ENCODE assay signal across 16 cellular contexts in the genomic region with DNA sequence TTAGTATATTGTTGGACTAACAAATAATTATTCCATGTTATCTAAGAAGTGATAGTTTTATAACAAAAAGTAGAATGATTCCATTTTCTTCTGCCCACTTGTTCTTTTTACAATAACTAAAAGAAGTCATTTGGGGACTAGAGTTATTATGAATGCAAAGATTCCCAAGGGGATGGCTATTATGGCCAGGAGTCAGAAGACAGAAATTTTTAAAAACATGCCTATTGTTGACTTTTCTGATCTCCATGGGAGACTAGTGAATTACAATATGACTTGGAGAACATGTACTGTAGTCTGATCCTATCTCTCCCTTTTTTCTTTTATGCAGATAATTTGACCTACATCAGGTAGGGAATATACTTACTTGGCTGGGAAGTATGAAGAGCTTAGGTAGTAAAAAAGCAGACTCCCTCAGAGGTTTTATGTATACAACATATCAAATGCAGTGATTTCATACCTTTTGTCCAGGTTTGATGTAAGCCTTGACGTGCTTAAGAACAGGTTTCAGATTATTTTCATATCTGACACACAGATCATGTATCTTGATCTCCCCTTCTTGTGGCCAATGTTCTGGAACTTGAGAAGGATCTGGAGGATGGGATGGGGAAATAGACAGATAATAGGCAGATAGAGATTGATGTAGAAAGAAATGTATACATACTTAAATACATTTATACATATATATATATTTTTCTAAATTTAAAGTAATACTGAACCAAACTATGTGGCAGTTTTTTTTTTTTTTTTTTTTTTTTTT. TPM values are rescaled to one million over a fixed set of nuclear protein-coding genes. Genes with fewer than 3 reads are reported as not detected.
"Had no signal": no experiment of that assay in that cellular context is flagged by ENCODE, and none has a peak within 500 bp of the region (broad histone marks: within the 10 kb centered on the region; RNA-seq: fewer than 3 reads in every experiment).

No MANE protein-coding gene starts in this region.

- DNase-seq: activated CD4-positive, alpha-beta T cell treated with anti-CD3 and anti-CD28 coated beads, Interleukin-2, amount 50 U/mL, for 1 hour; activated CD4-positive, CD25-positive, alpha-beta regulatory T cell; activated naive CD4-positive, alpha-beta T cell treated with anti-CD3 and anti-CD28 coated beads, Interleukin-2, amount 10 ng/mL, durations not matched to agents 7 days and 5 days; cerebellar nuclear complex; esophagus squamous epithelium; immature natural killer cell; left cardiac atrium; mammary epithelial cell; natural killer cell; nucleus accumbens; psoas muscle; stimulated activated CD4-positive, alpha-beta T cell treated with anti-CD3 and anti-CD28 coated beads, Interleukin-15, amount 100 ng/mL, for 24 hours; stimulated activated CD4-positive, alpha-beta T cell treated with anti-CD3 and anti-CD28 coated beads, Interleukin-4, amount 100 ng/mL, for 24 hours; T-helper 2 cell; testis had no signal

- ATAC-seq: natural killer cell had no signal

RNA-seq across cellular contexts. Expression of gene KCNJ8, which starts 41.0 kb away (rescaled TPM):
- total RNA-seq: activated T-helper 2 cell treated with anti-CD3 and anti-CD28 coated beads, Interferon-gamma antibody, Interleukin-2, Interleukin-4, amounts not matched to agents 10 μg/mL and 5 μg/mL and 100 μg/mL, durations not matched to agents 14 hours and 24 hours and 36 hours; mammary epithelial cell; natural killer cell had no signal
- polyA plus RNA-seq: immature natural killer cell, mammary epithelial cell had no signal
